Comparison of ENCODE assay signal across 25 cellular contexts in genomic region chr7:136566491-136566890, GRCh38.
"Had no signal": no experiment of that assay in that cellular context is flagged by ENCODE, and none has a peak within 500 bp of the region (broad histone marks: within the 10 kb centered on the region; RNA-seq: fewer than 3 reads in every experiment).

No MANE protein-coding gene starts in this region.

- H3K9me3 ChIP-seq: gastrocnemius medialis, left lung, lower lobe of right lung had no signal

- H3K36me3 ChIP-seq: esophagus squamous epithelium, gastrocnemius medialis, heart right ventricle, left lung, lower lobe of right lung had no signal

- H3K27me3 Mint-ChIP-seq: dendritic cell treated with granulocyte-macrophage colony-stimulating factor and Interleukin-4, amounts not matched to agents 40 ng/mL and 50 ng/mL, for 4 days; effector memory CD8-positive, alpha-beta T cell; naive B cell; naive thymus-derived CD8-positive, alpha-beta T cell had no signal

- H3K36me3 Mint-ChIP-seq: mesothelial cell of epicardium; naive B cell; naive thymus-derived CD8-positive, alpha-beta T cell had no signal

- H3K4me1 ChIP-seq: esophagus squamous epithelium, gastrocnemius medialis, heart right ventricle, left lung, lower lobe of right lung had no signal

- H3K4me3 Mint-ChIP-seq: dendritic cell treated with granulocyte-macrophage colony-stimulating factor and Interleukin-4, amounts not matched to agents 40 ng/mL and 50 ng/mL, for 4 days; effector memory CD8-positive, alpha-beta T cell; endodermal cell; mesothelial cell of epicardium; naive B cell; naive thymus-derived CD8-positive, alpha-beta T cell had no signal

- ATAC-seq: effector memory CD8-positive, alpha-beta T cell; esophagus mucosa; gastrocnemius medialis; heart right ventricle; left cardiac atrium; left lung; left ventricle myocardium superior; lower lobe of right lung; mucosa of descending colon; naive thymus-derived CD8-positive, alpha-beta T cell had no signal

- H3K4me3 ChIP-seq: esophagus squamous epithelium, gastrocnemius medialis, heart right ventricle, left lung, lower lobe of right lung, mucosa of descending colon had no signal

- H3K4me1 Mint-ChIP-seq: mesothelial cell of epicardium; naive B cell; naive thymus-derived CD8-positive, alpha-beta T cell had no signal

- DNase-seq: cortex of kidney; effector CD8-positive, alpha-beta T cell; effector memory CD8-positive, alpha-beta T cell; endodermal cell; erythroblast; esophagus squamous epithelium; foreskin fibroblast; foreskin melanocyte; gastrocnemius medialis; glutamatergic neuron; head of caudate nucleus; heart right ventricle; hippocampal formation; left cardiac atrium; left lung; left ventricle myocardium superior; lower lobe of right lung; mesenchymal stem cell; mucosa of descending colon; naive B cell; naive thymus-derived CD8-positive, alpha-beta T cell had no signal

- H3K27me3 ChIP-seq: esophagus squamous epithelium, gastrocnemius medialis, heart right ventricle, left lung had no signal

- H3K27ac Mint-ChIP-seq: dendritic cell treated with granulocyte-macrophage colony-stimulating factor and Interleukin-4, amounts not matched to agents 40 ng/mL and 50 ng/mL, for 4 days; effector memory CD8-positive, alpha-beta T cell; endodermal cell; mesothelial cell of epicardium; naive B cell; naive thymus-derived CD8-positive, alpha-beta T cell had no signal

- H3K27ac ChIP-seq: epithelial cell of prostate, esophagus squamous epithelium, gastrocnemius medialis, heart right ventricle, left lung, lower lobe of right lung had no signal
